ENCODE assay signal across 16 cellular contexts in the genomic region with DNA sequence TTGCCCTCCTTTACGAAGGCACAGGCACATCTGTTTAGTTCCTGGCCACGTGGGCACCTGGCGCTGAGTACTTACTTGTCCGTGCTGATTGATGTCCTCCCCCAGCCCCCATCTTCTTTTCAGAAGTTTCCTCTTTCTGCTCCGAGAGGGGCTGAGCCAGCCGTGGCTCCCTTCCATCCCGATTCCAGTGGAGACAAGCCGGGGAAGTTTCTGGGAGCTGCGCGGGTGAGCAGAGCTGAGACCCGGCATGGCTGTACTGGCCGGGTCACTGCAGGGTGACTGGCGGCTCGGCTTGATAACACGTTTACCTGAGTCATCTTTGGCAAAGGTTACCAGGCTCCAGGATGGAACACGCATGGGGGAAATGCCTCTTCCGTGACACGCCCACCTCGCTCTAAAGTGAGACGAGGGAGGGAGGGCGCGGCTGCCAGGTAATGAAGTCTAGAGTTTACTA. TPM values are rescaled to one million over a fixed set of nuclear protein-coding genes. Genes with fewer than 3 reads are reported as not detected.
DNase-seq lines count a peak whose midpoint lies in the region; ATAC-seq and TF ChIP-seq lines count a peak whose summit lies in the region.
"Had no signal": no experiment of that assay in that cellular context is flagged by ENCODE, and none has a peak within 500 bp of the region (broad histone marks: within the 10 kb centered on the region; RNA-seq: fewer than 3 reads in every experiment).

No MANE protein-coding gene starts in this region.

- H3K36me3 ChIP-seq in right lobe of liver (no peaks in the 10 kb centered on the region), upper lobe of right lung (no peaks in the 10 kb centered on the region)
- H3K36me3 ChIP-seq: SJCRH30 had no signal

- H3K27ac ChIP-seq in right lobe of liver (no peak overlapping the region), upper lobe of right lung (no peak overlapping the region)
- H3K27ac ChIP-seq: C4-2B, SJCRH30 had no signal

- ATAC-seq in right lobe of liver = peak in 3 of 4 donors; percentile 14 to 35 (median 17)
- peak; percentile 65 for ATAC-seq in upper lobe of right lung
- ATAC-seq in activated CD8-positive, alpha-beta memory T cell treated with anti-CD3 and anti-CD28 coated beads, Interleukin-2, amount 10 ng/mL, durations not matched to agents 7 days and 5 days = no peak
- ATAC-seq: activated T-cell treated with anti-CD3 and anti-CD28 coated beads, Interleukin-2, amount 50 U/mL, for 72 hours had no signal

- intact Hi-C loops in right lobe of liver (cut with DNase I) = no loop called here
- intact Hi-C loops in upper lobe of right lung (cut with DNase I) = no loop called here

- H3K4me1 ChIP-seq in right lobe of liver (no peaks in the 10 kb centered on the region), upper lobe of right lung (peaks cover 3% of the 10 kb centered on the region)
- H3K4me1 ChIP-seq: SJCRH30 had no signal

- no peak for TF ChIP-seq POLR2A in right lobe of liver (IDR thresholded peaks at IDR 0.05)

- H3K4me3 ChIP-seq in right lobe of liver (no peak overlapping the region), upper lobe of right lung (no peak overlapping the region)
- H3K4me3 ChIP-seq: SJCRH30 had no signal

- CTCF ChIA-PET in activated CD8-positive, alpha-beta memory T cell treated with anti-CD3 and anti-CD28 coated beads, Interleukin-2, amount 10 ng/mL, durations not matched to agents 7 days and 5 days (lab: Charles Lee) = no interaction called here

- peaks cover 3% of the 10 kb centered on the region for H3K36me3 Mint-ChIP-seq in chondrocyte (ENCODE audit: low read depth)
- H3K36me3 Mint-ChIP-seq in activated CD8-positive, alpha-beta memory T cell treated with anti-CD3 and anti-CD28 coated beads, Interleukin-2, amount 10 ng/mL, durations not matched to agents 7 days and 5 days = no peaks in the 10 kb centered on the region
- H3K36me3 Mint-ChIP-seq: memory B cell had no signal

- TF ChIP-seq CTCF in chondrocyte (IDR thresholded peaks at IDR 0.05) (no peak), right lobe of liver (IDR thresholded peaks at IDR 0.05) (no peak), upper lobe of right lung (IDR thresholded peaks at IDR 0.05) (no peak)

- DNase-seq in NCI-H226 = peak; percentile 48
- peak; percentile 53 for DNase-seq in chondrocyte (ENCODE audit: low spot score)
- DNase-seq in right lobe of liver = no peak
- peak; percentile 67 for DNase-seq in upper lobe of right lung
- no peak for DNase-seq in C1 segment of cervical spinal cord (lab: John Stamatoyannopoulos, UW)
- no peak for DNase-seq in NCI-H2171 (lab: John Stamatoyannopoulos, UW)
- no peak for DNase-seq in activated CD8-positive, alpha-beta memory T cell treated with anti-CD3 and anti-CD28 coated beads, Interleukin-2, amount 10 ng/mL, durations not matched to agents 7 days and 5 days
- DNase-seq: activated T-cell treated with anti-CD3 and anti-CD28 coated beads, Interleukin-2, amount 50 U/mL, for 72 hours; cortex of kidney; hypothalamus; NCI-H1930; occipital lobe; SJCRH30; substantia nigra had no signal

- H3K4me1 Mint-ChIP-seq in chondrocyte (ENCODE audit: low read depth) = peaks cover 5% of the 10 kb centered on the region
- H3K4me1 Mint-ChIP-seq in activated CD8-positive, alpha-beta memory T cell treated with anti-CD3 and anti-CD28 coated beads, Interleukin-2, amount 10 ng/mL, durations not matched to agents 7 days and 5 days = peaks cover 8% of the 10 kb centered on the region
- H3K4me1 Mint-ChIP-seq: memory B cell had no signal

- H3K9me3 ChIP-seq in right lobe of liver (no peaks in the 10 kb centered on the region), upper lobe of right lung (no peaks in the 10 kb centered on the region)
- H3K9me3 ChIP-seq: SJCRH30 had no signal

- no peak overlapping the region for H3K4me3 Mint-ChIP-seq in chondrocyte (ENCODE audit: unreplicated experiment)
- no peak overlapping the region for H3K4me3 Mint-ChIP-seq in activated CD8-positive, alpha-beta memory T cell treated with anti-CD3 and anti-CD28 coated beads, Interleukin-2, amount 10 ng/mL, durations not matched to agents 7 days and 5 days
- H3K4me3 Mint-ChIP-seq: activated T-cell treated with anti-CD3 and anti-CD28 coated beads, Interleukin-2, amount 50 U/mL, for 72 hours; memory B cell had no signal

- H3K9me3 Mint-ChIP-seq in chondrocyte (ENCODE audit: low read depth) = no peaks in the 10 kb centered on the region
- no peaks in the 10 kb centered on the region for H3K9me3 Mint-ChIP-seq in activated CD8-positive, alpha-beta memory T cell treated with anti-CD3 and anti-CD28 coated beads, Interleukin-2, amount 10 ng/mL, durations not matched to agents 7 days and 5 days (ENCODE audit: low read depth)

- H3K27me3 ChIP-seq in right lobe of liver = no peaks in the 10 kb centered on the region
- peaks cover 2% of the 10 kb centered on the region for H3K27me3 ChIP-seq in upper lobe of right lung
- H3K27me3 ChIP-seq: SJCRH30 had no signal

- H3K27me3 Mint-ChIP-seq in chondrocyte (ENCODE audit: low read depth) = peaks cover 9% of the 10 kb centered on the region
- H3K27me3 Mint-ChIP-seq in activated CD8-positive, alpha-beta memory T cell treated with anti-CD3 and anti-CD28 coated beads, Interleukin-2, amount 10 ng/mL, durations not matched to agents 7 days and 5 days = peaks cover 35% of the 10 kb centered on the region

- WGBS in right lobe of liver (ENCODE audit: insufficient coverage, low coverage, low lambda C conversion rate, missing lambda C conversion rate) = 59% methylated on average over 16 of the region's 22 CpGs

- H3K27ac Mint-ChIP-seq in chondrocyte (ENCODE audit: unreplicated experiment) = no peak overlapping the region
- no peak overlapping the region for H3K27ac Mint-ChIP-seq in activated CD8-positive, alpha-beta memory T cell treated with anti-CD3 and anti-CD28 coated beads, Interleukin-2, amount 10 ng/mL, durations not matched to agents 7 days and 5 days
- H3K27ac Mint-ChIP-seq: activated T-cell treated with anti-CD3 and anti-CD28 coated beads, Interleukin-2, amount 50 U/mL, for 72 hours; memory B cell had no signal

RNA-seq across cellular contexts. Expression of a gene that starts 45.4 kb away (rescaled TPM):
- 113 to 146 TPM (median 117 TPM) in 3 replicates for total RNA-seq in chondrocyte
- 100 to 1,000 TPM in 1 of 6 experiments, 10 to 100 TPM in 5; 70.0 to 118 (median 84.3) TPM for total RNA-seq in right lobe of liver
- 125 TPM for total RNA-seq in upper lobe of right lung
- 100 to 1,000 TPM in 1 of 2 experiments, 10 to 100 TPM in 1; 93.6 to 112 TPM for total RNA-seq in activated CD8-positive, alpha-beta memory T cell treated with anti-CD3 and anti-CD28 coated beads, Interleukin-2, amount 10 ng/mL, durations not matched to agents 7 days and 5 days

Comparison
In these comparisons a context has a peak if more than half of its experiments do, and no peak if none do; other contexts are left out.
1. DNase-seq: peak in NCI-H226 (single experiment), chondrocyte (single experiment) and upper lobe of right lung (single experiment); none in right lobe of liver (0 of 3), C1 segment of cervical spinal cord (0 of 14), NCI-H2171 (single experiment) and activated CD8-positive, alpha-beta memory T cell treated with anti-CD3 and anti-CD28 coated beads, Interleukin-2, amount 10 ng/mL, durations not matched to agents 7 days and 5 days (single experiment).